28 cellular contexts compared by ENCODE assay signal in the genomic region with DNA sequence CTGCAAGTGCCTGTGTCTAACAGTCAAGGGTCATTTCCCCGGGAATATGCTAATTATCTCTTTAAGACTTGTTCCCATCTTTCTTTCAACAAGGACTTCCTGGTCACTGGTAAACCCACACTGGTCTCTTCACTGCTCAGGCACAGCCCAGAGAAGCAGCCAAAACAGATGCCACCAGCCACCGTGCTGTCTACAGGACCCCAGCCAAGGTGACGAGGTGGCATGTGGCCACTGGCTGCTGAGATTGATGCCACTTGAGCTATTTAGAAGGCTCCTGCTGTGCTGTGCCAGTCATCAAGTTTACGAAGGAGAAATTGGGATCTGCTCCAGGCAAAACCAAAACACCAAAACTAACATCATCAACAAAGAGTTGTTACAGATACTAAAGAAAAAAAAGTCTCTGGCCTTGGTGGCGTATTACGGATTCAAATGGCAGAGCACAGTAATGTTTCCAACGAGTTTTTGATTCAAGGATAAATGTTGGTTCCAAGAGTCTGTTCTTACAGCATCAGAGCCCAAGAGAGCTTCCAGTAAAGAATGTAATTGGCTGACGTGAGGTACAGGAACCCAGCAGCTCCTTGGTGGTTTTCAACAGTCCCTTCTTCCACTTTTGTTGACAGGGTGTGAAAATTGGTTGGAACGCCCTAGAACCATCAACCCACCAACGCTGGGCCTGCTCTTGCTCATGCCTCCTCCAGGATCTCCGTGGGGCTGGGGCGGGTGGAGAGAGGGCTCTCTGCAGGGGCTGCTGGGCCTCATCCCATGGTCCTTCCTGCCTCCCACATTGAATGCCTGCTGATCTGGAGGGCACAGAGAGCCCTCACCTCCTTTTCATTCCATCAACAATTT.
DNase-seq lines count a peak whose midpoint lies in the region; ATAC-seq, FAIRE-seq and TF ChIP-seq lines count a peak whose summit lies in the region.
"Had no signal": no experiment of that assay in that cellular context is flagged by ENCODE, and none has a peak within 500 bp of the region (broad histone marks: within the 10 kb centered on the region; RNA-seq: fewer than 3 reads in every experiment).

No MANE protein-coding gene starts in this region.

- no peak overlapping the region for H2BK120ac ChIP-seq in H1 (replicated peaks; ENCODE audit: low read depth, low read length)

- no peaks in the 10 kb centered on the region; the same call in 1 of the 2 replicates for H3K9me2 ChIP-seq in GM23338 (ENCODE audit: insufficient read depth)

- H3K79me2 ChIP-seq in GM23338 (replicated peaks; ENCODE audit: insufficient read depth) (no peaks in the 10 kb centered on the region), H1 (ENCODE audit: control insufficient read depth in 1 of 2, insufficient read depth in 2 of 2, low read length in 2 of 2) (no peaks in the 10 kb centered on the region)

- H3K23ac ChIP-seq in H1 (ENCODE audit: insufficient read length), result no peak overlapping the region

- peak overlapping the region; percentile 80; the same call in 1 of the 2 replicates for H4K8ac ChIP-seq in H1 (ENCODE audit: extremely low read depth, insufficient read depth, low read length)

- H4K20me1 ChIP-seq in GM23338 (replicated peaks; ENCODE audit: insufficient read depth) (no peaks in the 10 kb centered on the region), H1 (replicated peaks in 1 of 2; ENCODE audit: control insufficient read depth in 1 of 2, insufficient read depth in 2 of 2, low read length in 2 of 2) (no peaks in the 10 kb centered on the region)

- FAIRE-seq in H1 (lab: Jason Lieb, UNC), result no peak
- FAIRE-seq: GM12891, pancreas had no signal

- H4K91ac ChIP-seq in H1 (replicated peaks; ENCODE audit: insufficient read length, low read length), result no peak overlapping the region

- CTCF ChIA-PET in H1 (lab: Charles Lee; ENCODE audit: partially characterized antibody), result interaction anchor here (0.6 to 4.8 kb wide), 9 partner anchors 8 to 127 kb away, joined by 3 to 28 read pairs (median 4); no protein-coding TSS in a partner anchor

- H3K56ac ChIP-seq in H1 (replicated peaks; ENCODE audit: insufficient read length, low read depth, low read length), result no peak overlapping the region

- no peaks in the 10 kb centered on the region for H3K27me3 ChIP-seq in GM23338 (ENCODE audit: insufficient read depth)
- H3K27me3 ChIP-seq in H1 (replicated peaks in 1 of 4; ENCODE audit: control insufficient read depth in 3 of 4, extremely low read depth in 1 of 4, insufficient read depth in 3 of 4, low read length in 3 of 4), result no peaks in the 10 kb centered on the region
- H3K27me3 ChIP-seq in BE2C, result no peaks in the 10 kb centered on the region
- H3K27me3 ChIP-seq: pancreas, SJSA1, suprapubic skin had no signal

- no peak overlapping the region for H2BK5ac ChIP-seq in H1 (ENCODE audit: low read depth, low read length)

- no peak overlapping the region for H3K4me3 ChIP-seq in GM23338
- H3K4me3 ChIP-seq in H1 (ENCODE audit: extremely low read depth in 1 of 4, insufficient read depth in 2 of 4, low read depth in 3 of 4, low read length in 4 of 4), result no peak overlapping the region
- H3K4me3 ChIP-seq in BE2C (ENCODE audit: low read depth, low read length), result no peak overlapping the region
- H3K4me3 ChIP-seq: coronary artery, pancreas, SJSA1, suprapubic skin had no signal

- H3K4me3 Mint-ChIP-seq in GM23338 (no peak overlapping the region), osteocyte (ENCODE audit: unreplicated experiment) (no peak overlapping the region)
- H3K4me3 Mint-ChIP-seq: activated T-cell treated with anti-CD3 and anti-CD28 coated beads, Interleukin-2, amount 50 U/mL, for 72 hours; CD4-positive, CD25-positive, alpha-beta regulatory T cell; memory B cell; stimulated activated memory B cell treated with anti-CD40 and anti-IgM and Interleukin-4, amounts not matched to agents 10 μg/mL and 1 μg/mL and 100 μg/mL, for 72 hours had no signal

- H3K4ac ChIP-seq in H1 (replicated peaks; ENCODE audit: insufficient read length, low read depth, low read length), result no peak overlapping the region

- no peaks in the 10 kb centered on the region for H3K79me1 ChIP-seq in H1 (ENCODE audit: low read depth, low read length)

- no peak for TF ChIP-seq POLR2A in H1 (IDR thresholded peaks at IDR 0.05; ENCODE audit: control extremely low read depth in 1 of 2, low read depth in 2 of 2, low read length in 2 of 2)

- peaks cover 2% of the 10 kb centered on the region for H3K27me3 Mint-ChIP-seq in GM23338 (ENCODE audit: insufficient read depth, low read depth, poor library complexity)
- H3K27me3 Mint-ChIP-seq in osteocyte (ENCODE audit: unreplicated experiment), result peaks cover 21% of the 10 kb centered on the region

- H3K9me3 Mint-ChIP-seq in GM23338 (no peaks in the 10 kb centered on the region), osteocyte (ENCODE audit: unreplicated experiment) (peaks cover 2% of the 10 kb centered on the region)
- H3K9me3 Mint-ChIP-seq: activated T-cell treated with anti-CD3 and anti-CD28 coated beads, Interleukin-2, amount 50 U/mL, for 72 hours; stimulated activated memory B cell treated with anti-CD40 and anti-IgM and Interleukin-4, amounts not matched to agents 10 μg/mL and 1 μg/mL and 100 μg/mL, for 72 hours had no signal

- H3K4me1 Mint-ChIP-seq in GM23338 (peaks cover 16% of the 10 kb centered on the region), osteocyte (ENCODE audit: unreplicated experiment) (no peaks in the 10 kb centered on the region)
- H3K4me1 Mint-ChIP-seq: stimulated activated memory B cell treated with anti-CD40 and anti-IgM and Interleukin-4, amounts not matched to agents 10 μg/mL and 1 μg/mL and 100 μg/mL, for 72 hours had no signal

- H3F3A ChIP-seq in GM23338 (replicated peaks; ENCODE audit: low read depth), result no peaks in the 10 kb centered on the region

- no peak overlapping the region for H3K4me2 ChIP-seq in GM23338
- H3K4me2 ChIP-seq in H1 (ENCODE audit: insufficient read depth in 1 of 2, low read depth in 2 of 2, low read length in 2 of 2), result no peak overlapping the region

- H3K23me2 ChIP-seq in H1 (ENCODE audit: low read depth, low read length), result no peaks in the 10 kb centered on the region

- H3K27ac ChIP-seq in GM23338 (ENCODE audit: low read depth) (no peak overlapping the region), H1 (ENCODE audit: low read depth, low read length) (no peak overlapping the region)
- H3K27ac ChIP-seq: 22Rv1, coronary artery, pancreas, SJSA1, suprapubic skin had no signal

- no peak overlapping the region for H2BK15ac ChIP-seq in H1 (ENCODE audit: low read length)

- H3K18ac ChIP-seq in H1 (ENCODE audit: extremely low read depth, low read length), result no peak overlapping the region

- TF ChIP-seq CTCF in GM23338 (conservative IDR thresholded peaks at IDR 0.05; ENCODE audit: low read depth in 2 of 2) (no peak), H1 (IDR thresholded peaks at IDR 0.05; ENCODE audit: control extremely low read depth in 1 of 3, insufficient read depth in 1 of 3, low read depth in 1 of 3, low read length in 3 of 3) (no peak), osteocyte (IDR thresholded peaks at IDR 0.05) (no peak), BE2C (IDR thresholded peaks at IDR 0.05; ENCODE audit: low read depth, low read length) (no peak)

- no peak for TF ChIP-seq RAD21 in H1 (IDR thresholded peaks at IDR 0.05 in 1 of 2, conservative IDR thresholded peaks at IDR 0.05 in 1 of 2; ENCODE audit: low read depth in 2 of 2, low read length in 2 of 2)

- no peak overlapping the region for H3K14ac ChIP-seq in H1 (ENCODE audit: insufficient read length)

- H3K9ac ChIP-seq in H1 (replicated peaks in 1 of 4; ENCODE audit: extremely low read depth in 1 of 4, low read depth in 3 of 4, low read length in 3 of 4), result no peak overlapping the region

- DNase-seq in NCI-H1417 (lab: John Stamatoyannopoulos, UW), result peak in 2 of 3 experiments; percentile 50 to 53
- DNase-seq in NCI-H1417 treated with DMSO at 0.1 percent for 48 hours (lab: John Stamatoyannopoulos, UW), result no peak
- no peak for DNase-seq in GM23338 (ENCODE audit: low spot score)
- DNase-seq in H1 (ENCODE audit: low read depth in 1 of 2, low spot score in 2 of 2), result no peak
- peak; percentile 53 for DNase-seq in osteocyte (ENCODE audit: extremely low spot score, unreplicated experiment)
- DNase-seq in BE2C, result no peak
- DNase-seq in stimulated activated CD4-positive, alpha-beta T cell treated with anti-CD3 and anti-CD28 coated beads, Interleukin-1b, Interleukin-23, amount 100 ng/mL, for 48 hours, result no peak
- DNase-seq: activated CD4-positive, alpha-beta T cell treated with anti-CD3 and anti-CD28 coated beads, Interleukin-2, amount 50 U/mL, for 4 hours; activated naive CD4-positive, alpha-beta T cell treated with Interleukin-2 at 50 U/mL for 16 hours; activated T-cell treated with anti-CD3 and anti-CD28 coated beads, Interleukin-2, amount 50 U/mL, for 72 hours; amniotic stem cell; effector memory CD4-positive, alpha-beta T cell; erythroblast; IMR-90; NCI-H1694 treated with DMSO at 0.1 percent for 48 hours; NCI-H345; pancreas; stimulated activated CD4-positive, alpha-beta T cell treated with anti-CD3 and anti-CD28 coated beads, Interleukin-4, amount 100 ng/mL, for 4 hours had no signal

- H2AFZ ChIP-seq in GM23338 (peak overlapping the region; percentile 66; the same call in 1 of the 2 replicates), H1 (ENCODE audit: low read length) (peak overlapping the region; percentile 65; the same call in 1 of the 2 replicates)

- no peak overlapping the region for H2BK12ac ChIP-seq in H1 (ENCODE audit: low read depth, low read length)

- H4K5ac ChIP-seq in H1 (ENCODE audit: insufficient read length, low read depth, low read length), result no peak overlapping the region

- no peaks in the 10 kb centered on the region; the same call in 1 of the 2 replicates for H3K4me1 ChIP-seq in GM23338 (ENCODE audit: insufficient read depth)
- peaks cover 0 to 3% (median 0%) of the 10 kb centered on the region in 4 experiments; a peak in 1 of 7 replicates for H3K4me1 ChIP-seq in H1 (replicated peaks in 1 of 4; ENCODE audit: control insufficient read depth in 3 of 4, insufficient read depth in 4 of 4, low read length in 3 of 4)
- no peaks in the 10 kb centered on the region for H3K4me1 ChIP-seq in BE2C
- H3K4me1 ChIP-seq: SJSA1, suprapubic skin had no signal

- no peak for TF ChIP-seq EP300 in H1 (IDR thresholded peaks at IDR 0.05; ENCODE audit: borderline replicate concordance in 1 of 2, low read depth in 2 of 2, low read length in 2 of 2)

- no peak overlapping the region for H2BK20ac ChIP-seq in H1 (ENCODE audit: low read length)

- H2AK5ac ChIP-seq in H1 (ENCODE audit: low read depth, low read length), result no peak overlapping the region

- H3K27ac Mint-ChIP-seq in GM23338 (no peak overlapping the region), osteocyte (ENCODE audit: unreplicated experiment) (no peak overlapping the region)
- H3K27ac Mint-ChIP-seq: activated T-cell treated with anti-CD3 and anti-CD28 coated beads, Interleukin-2, amount 50 U/mL, for 72 hours; memory B cell; stimulated activated memory B cell treated with anti-CD40 and anti-IgM and Interleukin-4, amounts not matched to agents 10 μg/mL and 1 μg/mL and 100 μg/mL, for 72 hours had no signal

- H3K36me3 ChIP-seq in GM23338 (ENCODE audit: insufficient read depth), result no peaks in the 10 kb centered on the region
- no peaks in the 10 kb centered on the region for H3K36me3 ChIP-seq in H1 (ENCODE audit: control insufficient read depth in 2 of 4, insufficient read depth in 4 of 4, low read length in 3 of 4)
- H3K36me3 ChIP-seq in BE2C, result no peaks in the 10 kb centered on the region
- H3K36me3 ChIP-seq: pancreas, SJSA1, suprapubic skin had no signal

- ATAC-seq in GM23338, result no peak
- ATAC-seq in HG03565 (IDR thresholded peaks at IDR 0.05; ENCODE audit: unreplicated experiment), result no peak
- ATAC-seq: activated T-cell treated with anti-CD3 and anti-CD28 coated beads, Interleukin-2, amount 50 U/mL, for 72 hours; pancreas; sciatic nerve; stimulated activated memory B cell treated with anti-CD40 and anti-IgM and Interleukin-4, amounts not matched to agents 10 μg/mL and 1 μg/mL and 100 μg/mL, for 72 hours had no signal

- H3K9me3 ChIP-seq in H1 (ENCODE audit: insufficient read depth in 2 of 2, low read depth in 1 of 2, low read length in 1 of 2), result no peaks in the 10 kb centered on the region
- no peaks in the 10 kb centered on the region for H3K9me3 ChIP-seq in BE2C
- H3K9me3 ChIP-seq: pancreas, SJSA1, suprapubic skin had no signal

- H3K36me3 Mint-ChIP-seq in GM23338 (ENCODE audit: low read depth) (no peaks in the 10 kb centered on the region), osteocyte (ENCODE audit: unreplicated experiment) (no peaks in the 10 kb centered on the region)
- H3K36me3 Mint-ChIP-seq: CD4-positive, CD25-positive, alpha-beta regulatory T cell; memory B cell; stimulated activated memory B cell treated with anti-CD40 and anti-IgM and Interleukin-4, amounts not matched to agents 10 μg/mL and 1 μg/mL and 100 μg/mL, for 72 hours had no signal

- 90% methylated on average over 12 of the region's 12 CpGs; no CpG with 5 or more reads in 1 of the 2 experiments for WGBS in H1 (ENCODE audit: extremely low coverage in 1 of 2, insufficient coverage in 1 of 2, insufficient read length in 1 of 2, insufficient replicate concordance in 2 of 2, low coverage in 1 of 2, low lambda C conversion rate in 2 of 2, missing lambda C conversion rate in 1 of 2), 2 experiments

- POLR2A ChIA-PET in H1 (lab: Charles Lee; ENCODE audit: partially characterized antibody), result interaction anchor here (1.5 kb wide), 1 partner anchor 50 kb away, joined by 4 read pairs; no protein-coding TSS in a partner anchor

Comparison
In these comparisons a context has a peak if more than half of its experiments do, and no peak if none do; other contexts are left out.
1. DNase-seq: peak in NCI-H1417 (2 of 3) and osteocyte (single experiment); none in NCI-H1417 treated with DMSO at 0.1 percent for 48 hours (single experiment), GM23338 (single experiment), H1 (0 of 2), BE2C (single experiment) and stimulated activated CD4-positive, alpha-beta T cell treated with anti-CD3 and anti-CD28 coated beads, Interleukin-1b, Interleukin-23, amount 100 ng/mL, for 48 hours (single experiment).